In genomic region chr6:11414564-11414963, GRCh38 we compare ENCODE assay signal across 1 cellular context.
TF ChIP-seq lines count a peak whose summit lies in the region.

No MANE protein-coding gene starts in this region.

TF ChIP-seq in IMR-90, 13 proteins besides CTCF, POLR2A, EP300 and RAD21 (continued from another document):
- no peak for TF ChIP-seq ELK1 (IDR thresholded peaks at IDR 0.05; ENCODE audit: borderline replicate concordance, low read depth, low read length)
- no peak for TF ChIP-seq USF2 (IDR thresholded peaks at IDR 0.05; ENCODE audit: low read depth, low read length)
- TF ChIP-seq BHLHE40 (IDR thresholded peaks at IDR 0.05; ENCODE audit: low read depth, low read length): no peak
